ENCODE assay signal across 10 cellular contexts in genomic region chr20:49821850-49822249, GRCh38. TPM values are rescaled to one million over a fixed set of nuclear protein-coding genes. Genes with fewer than 3 reads are reported as not detected.
A peak's percentile ranks its signal among the peaks of the same experiment; 100 is the strongest.
DNase-seq lines count a peak whose midpoint lies in the region; ATAC-seq and TF ChIP-seq lines count a peak whose summit lies in the region.
"Had no signal": no experiment of that assay in that cellular context is flagged by ENCODE, and none has a peak within 500 bp of the region (broad histone marks: within the 10 kb centered on the region; RNA-seq: fewer than 3 reads in every experiment).

No MANE protein-coding gene starts in this region.

- H3K4me1 ChIP-seq in right atrium auricular region (peaks cover 0 to 8% of the 10 kb centered on the region in 2 donors), Peyer's patch (peaks cover 0 to 7% (median 3%) of the 10 kb centered on the region in 4 donors)

- DNase-seq in Right ventricle myocardium superior (no peak), right atrium auricular region (ENCODE audit: low spot score) (no peak), hepatic stellate cell (ENCODE audit: low spot score) (peak; percentile 60), NCI-H1436 treated with DMSO at 0.1 percent for 48 hours (lab: John Stamatoyannopoulos, UW) (no peak), Peyer's patch (no peak), occipital lobe (lab: John Stamatoyannopoulos, UW) (no peak), ureter (ENCODE audit: low spot score) (no peak)
- DNase-seq in activated naive CD4-positive, alpha-beta T cell treated with anti-CD3 and anti-CD28 coated beads, Interleukin-2, amount 50 U/mL, for 72 hours (ENCODE audit: low spot score in 2 of 2): no peak
- DNase-seq: RPMI8226 had no signal

- TF ChIP-seq CTCF in right atrium auricular region (IDR thresholded peaks at IDR 0.05): peak in 1 of 2 donors; percentile 49
- peak in 1 of 6 experiments; percentile 3 for TF ChIP-seq CTCF in Peyer's patch (IDR thresholded peaks at IDR 0.05)

- H3K36me3 ChIP-seq in right atrium auricular region: peaks cover 42% of the 10 kb centered on the region
- peaks cover 0 to 26% (median 0%) of the 10 kb centered on the region in 3 donors for H3K36me3 ChIP-seq in Peyer's patch

- peak overlapping the region; percentile 23 to 80 for H3K27ac Mint-ChIP-seq in activated naive CD4-positive, alpha-beta T cell treated with anti-CD3 and anti-CD28 coated beads, Interleukin-2, amount 50 U/mL, for 72 hours

- no peak for TF ChIP-seq POLR2A in Peyer's patch (IDR thresholded peaks at IDR 0.05)

- peaks cover 14 to 54% of the 10 kb centered on the region in 2 donors for H3K36me3 Mint-ChIP-seq in activated naive CD4-positive, alpha-beta T cell treated with anti-CD3 and anti-CD28 coated beads, Interleukin-2, amount 50 U/mL, for 72 hours

- no peaks in the 10 kb centered on the region for H3K27me3 ChIP-seq in right atrium auricular region
- no peaks in the 10 kb centered on the region for H3K27me3 ChIP-seq in Peyer's patch
- H3K27me3 ChIP-seq: body of pancreas had no signal

- intact Hi-C loops in Right ventricle myocardium superior (cut with DNase I): no loop called here

- peak; percentile 61 for ATAC-seq in Right ventricle myocardium superior (ENCODE audit: poor library complexity)
- peak in 1 of 2 donors; percentile 51 for ATAC-seq in activated naive CD4-positive, alpha-beta T cell treated with anti-CD3 and anti-CD28 coated beads, Interleukin-2, amount 50 U/mL, for 72 hours
- ATAC-seq: body of pancreas had no signal

- H3K4me3 ChIP-seq in right atrium auricular region (no peak overlapping the region), Peyer's patch (no peak overlapping the region)
- H3K4me3 ChIP-seq: body of pancreas had no signal

- no peaks in the 10 kb centered on the region for H3K9me3 ChIP-seq in right atrium auricular region
- no peaks in the 10 kb centered on the region for H3K9me3 ChIP-seq in Peyer's patch
- H3K9me3 ChIP-seq: body of pancreas had no signal

- peaks cover 0 to 7% of the 10 kb centered on the region in 2 donors for H3K9me3 Mint-ChIP-seq in activated naive CD4-positive, alpha-beta T cell treated with anti-CD3 and anti-CD28 coated beads, Interleukin-2, amount 50 U/mL, for 72 hours

- H3K27ac ChIP-seq in right atrium auricular region: no peak overlapping the region
- peak overlapping the region in 2 of 4 donors; percentile 38 to 40 for H3K27ac ChIP-seq in Peyer's patch
- H3K27ac ChIP-seq: body of pancreas had no signal

RNA-seq across cellular contexts. Expression of gene SLC9A8, which starts 9.2 kb away (rescaled TPM):
- 5.1 TPM for total RNA-seq in Right ventricle myocardium superior
- total RNA-seq in right atrium auricular region: 1 to 10 TPM; 5.8 to 6.3 TPM
- 10 to 100 TPM; 10.7 to 16.2 TPM for total RNA-seq in activated naive CD4-positive, alpha-beta T cell treated with anti-CD3 and anti-CD28 coated beads, Interleukin-2, amount 50 U/mL, for 72 hours
- 10 to 100 TPM; 15.6 to 24.4 (median 19.8) TPM for total RNA-seq in Peyer's patch
- 6.1 TPM for total RNA-seq in occipital lobe
- total RNA-seq in ureter: 35.0 TPM
